Comparison of ENCODE assay signal across 8 cellular contexts in the genomic region with DNA sequence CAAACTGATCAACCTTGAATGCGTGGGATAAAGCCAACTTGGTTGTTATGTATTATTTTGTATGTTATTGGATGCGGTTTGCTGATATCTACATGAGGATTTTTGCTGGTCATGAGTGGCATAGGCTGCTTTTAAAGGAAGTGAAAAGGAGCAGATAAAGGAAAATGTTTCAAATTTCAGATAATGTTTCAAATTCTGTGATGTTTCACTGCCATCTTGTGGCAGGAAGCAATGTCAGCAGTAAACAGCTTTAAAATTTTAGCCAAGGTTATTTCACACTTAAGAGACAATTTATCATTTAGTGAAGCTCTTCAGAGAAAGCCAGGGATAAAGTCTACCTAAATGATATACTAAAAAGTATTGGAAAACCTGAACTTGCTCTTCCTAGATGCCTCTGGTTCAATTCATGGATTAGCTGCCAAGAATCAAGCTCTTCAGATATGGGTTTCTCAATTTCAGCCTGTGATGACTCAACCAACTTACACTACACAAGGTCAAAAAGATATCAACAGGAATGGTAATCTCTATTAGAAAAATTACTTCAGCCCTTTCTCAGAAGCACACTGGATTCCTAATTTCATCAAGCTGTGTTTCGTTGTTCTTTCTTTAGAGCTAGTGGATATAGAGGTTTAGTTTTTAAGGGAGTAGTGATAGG.
DNase-seq lines count a peak whose midpoint lies in the region; ATAC-seq, FAIRE-seq and TF ChIP-seq lines count a peak whose summit lies in the region.

No MANE protein-coding gene starts in this region.

- POLR2A ChIA-PET in K562 (lab: Yijun Ruan, JAX), result interaction anchor here (1.3 kb wide), 1 partner anchor 628 kb away, joined by 3 read pairs; no protein-coding TSS in a partner anchor

- H3K9me3 Mint-ChIP-seq in stimulated activated naive CD8-positive, alpha-beta T cell treated with anti-CD3 and anti-CD28 coated beads, Interleukin-15, amount 100 ng/mL, for 72 hours, result no peaks in the 10 kb centered on the region

- H3K79me2 ChIP-seq in DND-41 (ENCODE audit: insufficient read depth, low read length), result no peaks in the 10 kb centered on the region
- no peaks in the 10 kb centered on the region for H3K79me2 ChIP-seq in K562 (ENCODE audit: control insufficient read depth, insufficient read depth, low read length)

- ATAC-seq in DND-41 (ENCODE audit: insufficient read depth, low read depth) (no peak), K562 (peak; percentile 38; the same call in 2 of the 3 replicates), HG02840 (IDR thresholded peaks at IDR 0.05; ENCODE audit: low FRiP score, unreplicated experiment) (no peak)
- no peak for ATAC-seq in stimulated activated naive CD8-positive, alpha-beta T cell treated with anti-CD3 and anti-CD28 coated beads, Interleukin-15, amount 100 ng/mL, for 72 hours

- no peak overlapping the region for H3K4me3 ChIP-seq in DND-41 (ENCODE audit: low read depth in 1 of 2, low read length in 2 of 2)
- no peak overlapping the region for H3K4me3 ChIP-seq in K562

- H3K4me3 Mint-ChIP-seq in stimulated activated naive CD8-positive, alpha-beta T cell treated with anti-CD3 and anti-CD28 coated beads, Interleukin-15, amount 100 ng/mL, for 72 hours, result no peak overlapping the region

- H3K27me3 ChIP-seq in DND-41 (ENCODE audit: insufficient read depth, low read length, poor library complexity) (no peaks in the 10 kb centered on the region), K562 (ENCODE audit: control insufficient read depth in 2 of 2, insufficient read depth in 2 of 2, low read length in 2 of 2) (no peaks in the 10 kb centered on the region)

- intact Hi-C loops in K562 (cut with micrococcal nuclease), result no loop called here

- peak; percentile 75 for TF ChIP-seq CTCF in DND-41 (IDR thresholded peaks at IDR 0.05; ENCODE audit: borderline replicate concordance, extremely low read depth, low read length, poor library complexity, severe bottlenecking)
- peak in 2 of 3 experiments; percentile 60 to 72; a peak in 5 of 6 replicates for TF ChIP-seq CTCF in K562 (IDR thresholded peaks at IDR 0.05 in 2 of 3, conservative IDR thresholded peaks at IDR 0.05 in 1 of 3; ENCODE audit: insufficient read depth in 2 of 3, low read depth in 1 of 3, low read length in 3 of 3)

- no peak overlapping the region for H3K27ac ChIP-seq in DND-41 (ENCODE audit: low read length)
- H3K27ac ChIP-seq in K562 (ENCODE audit: extremely low read depth, low read depth, low read length), result peak overlapping the region; percentile 44; the same call in 1 of the 3 replicates

- no peaks in the 10 kb centered on the region for H3K4me1 Mint-ChIP-seq in stimulated activated naive CD8-positive, alpha-beta T cell treated with anti-CD3 and anti-CD28 coated beads, Interleukin-15, amount 100 ng/mL, for 72 hours

- no peak overlapping the region for H2AFZ ChIP-seq in DND-41 (ENCODE audit: low read depth, low read length)
- no peak overlapping the region for H2AFZ ChIP-seq in K562 (ENCODE audit: low read depth, low read length)

- BruUV-seq in K562 (replicated peaks; lab: Mats Ljungman, UMichigan), result no TSS peak

- in situ Hi-C loops in K562 (cut with MboI), result loop anchor here (10.0 kb wide), 1 partner anchor 625 kb away; no protein-coding TSS in a partner anchor

- H3K27me3 Mint-ChIP-seq in stimulated activated naive CD8-positive, alpha-beta T cell treated with anti-CD3 and anti-CD28 coated beads, Interleukin-15, amount 100 ng/mL, for 72 hours, result no peaks in the 10 kb centered on the region

- TF ChIP-seq POLR2A in K562 (conservative IDR thresholded peaks at IDR 0.05), result no peak

- WGBS in K562 (ENCODE audit: insufficient coverage, low coverage, missing lambda C conversion rate), result 56% methylated on average over 3 of the region's 3 CpGs

- H3K4me1 ChIP-seq in DND-41 (ENCODE audit: insufficient read depth, low read length) (no peaks in the 10 kb centered on the region), K562 (replicated peaks in 1 of 2; ENCODE audit: control insufficient read depth in 2 of 2, insufficient read depth in 2 of 2, low read length in 2 of 2) (peaks cover 0 to 8% of the 10 kb centered on the region in 2 experiments; a peak in 1 of 5 replicates)

- TF ChIP-seq EP300 in K562 (IDR thresholded peaks at IDR 0.05; ENCODE audit: low read length), result no peak

- FAIRE-seq in K562 (lab: Jason Lieb, UNC), result no peak

- TF ChIP-seq RAD21 in K562 (CRISPR knock-in tag; conservative IDR thresholded peaks at IDR 0.05 in 1 of 2, IDR thresholded peaks at IDR 0.05 in 1 of 2), result peak; percentile 59 to 63

- H3K36me3 ChIP-seq in DND-41 (ENCODE audit: insufficient read depth, low read length), result peaks cover 83% of the 10 kb centered on the region
- peaks cover 98% of the 10 kb centered on the region for H3K36me3 ChIP-seq in K562 (ENCODE audit: control insufficient read depth, insufficient read depth, low read length)

- H3K9me3 ChIP-seq in DND-41 (ENCODE audit: insufficient read depth, low read length, severe bottlenecking), result no peaks in the 10 kb centered on the region
- no peaks in the 10 kb centered on the region for H3K9me3 ChIP-seq in K562 (replicated peaks; ENCODE audit: control insufficient read depth, insufficient read depth, low read depth, low read length)

- H3K9ac ChIP-seq in DND-41 (ENCODE audit: low read depth, low read length), result no peak overlapping the region
- no peak overlapping the region for H3K9ac ChIP-seq in K562 (ENCODE audit: insufficient read depth in 1 of 2, low read depth in 2 of 2, low read length in 2 of 2)

- no peaks in the 10 kb centered on the region for H3K9me1 ChIP-seq in K562 (ENCODE audit: control insufficient read depth, insufficient read depth, low read length)

- CTCF ChIA-PET in K562 (lab: Yijun Ruan, JAX; ENCODE audit: low intra/inter-chr PET ratio), result interaction anchor here (1.0 to 2.0 kb wide), 3 partner anchors 610 to 636 kb away, joined by 3 to 7 read pairs (median 4); no protein-coding TSS in a partner anchor

- H4K20me1 ChIP-seq in DND-41 (ENCODE audit: insufficient read depth, low read length) (no peaks in the 10 kb centered on the region), K562 (replicated peaks; ENCODE audit: control insufficient read depth, insufficient read depth, low read length) (0 out of 2 replicates have a peak, but pooled peaks cover 3% of the 10 kb centered on the region)

- H3K4me2 ChIP-seq in DND-41 (ENCODE audit: insufficient read depth, low read length) (no peak overlapping the region), K562 (ENCODE audit: insufficient read depth, low read length) (no peak overlapping the region)

- DNase-seq in DND-41 (no peak), LHCN-M2 (ENCODE audit: low read depth) (peak; percentile 17), K562 (ENCODE audit: extremely low read depth in 1 of 4, low spot score in 3 of 4) (peak in 2 of 4 experiments; percentile 20 to 30), left kidney (ENCODE audit: low read depth, low spot score) (peak; percentile 50), SKM-1 (lab: John Stamatoyannopoulos, UW; ENCODE audit: unreplicated experiment) (no peak), NCI-H524 treated with DMSO at 0.1 percent for 48 hours (lab: John Stamatoyannopoulos, UW) (no peak)
- DNase-seq in stimulated activated naive CD8-positive, alpha-beta T cell treated with anti-CD3 and anti-CD28 coated beads, Interleukin-15, amount 100 ng/mL, for 72 hours, result no peak

- no peak overlapping the region for H3K27ac Mint-ChIP-seq in stimulated activated naive CD8-positive, alpha-beta T cell treated with anti-CD3 and anti-CD28 coated beads, Interleukin-15, amount 100 ng/mL, for 72 hours

TF ChIP-seq in K562, 482 proteins besides CTCF, POLR2A, EP300 and RAD21 (continues in another document):
- TF ChIP-seq ETV1 (tag; conservative IDR thresholded peaks at IDR 0.05; ENCODE audit: low read depth), result 0 out of 2 replicates have a peak, but pooled peaks have one; percentile 8
- TF ChIP-seq ZBTB17 (CRISPR knock-in tag; IDR thresholded peaks at IDR 0.05), result no peak
- TF ChIP-seq PRPF4 (IDR thresholded peaks at IDR 0.05; ENCODE audit: insufficient read depth, low read depth, low read length, poor library complexity, severe bottlenecking), result no peak
- TF ChIP-seq CEBPG (CRISPR knock-in tag; IDR thresholded peaks at IDR 0.05), result no peak
- peak; percentile 70 to 76 for TF ChIP-seq CEBPG (tag; conservative IDR thresholded peaks at IDR 0.05 in 1 of 2, IDR thresholded peaks at IDR 0.05 in 1 of 2)
- no peak for TF ChIP-seq GATA2 (CRISPR knock-in tag; IDR thresholded peaks at IDR 0.05)
- TF ChIP-seq, protein P1, sequence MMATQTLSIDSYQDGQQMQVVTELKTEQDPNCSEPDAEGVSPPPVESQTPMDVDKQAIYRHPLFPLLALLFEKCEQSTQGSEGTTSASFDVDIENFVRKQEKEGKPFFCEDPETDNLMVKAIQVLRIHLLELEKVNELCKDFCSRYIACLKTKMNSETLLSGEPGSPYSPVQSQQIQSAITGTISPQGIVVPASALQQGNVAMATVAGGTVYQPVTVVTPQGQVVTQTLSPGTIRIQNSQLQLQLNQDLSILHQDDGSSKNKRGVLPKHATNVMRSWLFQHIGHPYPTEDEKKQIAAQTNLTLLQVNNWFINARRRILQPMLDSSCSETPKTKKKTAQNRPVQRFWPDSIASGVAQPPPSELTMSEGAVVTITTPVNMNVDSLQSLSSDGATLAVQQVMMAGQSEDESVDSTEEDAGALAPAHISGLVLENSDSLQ (IDR thresholded peaks at IDR 0.05), result peak; percentile 23; the same call in 1 of the 2 replicates
- TF ChIP-seq SREBF2 (CRISPR knock-in tag; IDR thresholded peaks at IDR 0.05), result no peak
- 0 out of 2 replicates have a peak, but pooled peaks have one; percentile 35 for TF ChIP-seq DPF2 (IDR thresholded peaks at IDR 0.05)
- peak; percentile 82 for TF ChIP-seq ZZZ3 (IDR thresholded peaks at IDR 0.05)
- no peak for TF ChIP-seq ZNF311 (CRISPR knock-in tag; IDR thresholded peaks at IDR 0.05)
- TF ChIP-seq, protein P2, sequence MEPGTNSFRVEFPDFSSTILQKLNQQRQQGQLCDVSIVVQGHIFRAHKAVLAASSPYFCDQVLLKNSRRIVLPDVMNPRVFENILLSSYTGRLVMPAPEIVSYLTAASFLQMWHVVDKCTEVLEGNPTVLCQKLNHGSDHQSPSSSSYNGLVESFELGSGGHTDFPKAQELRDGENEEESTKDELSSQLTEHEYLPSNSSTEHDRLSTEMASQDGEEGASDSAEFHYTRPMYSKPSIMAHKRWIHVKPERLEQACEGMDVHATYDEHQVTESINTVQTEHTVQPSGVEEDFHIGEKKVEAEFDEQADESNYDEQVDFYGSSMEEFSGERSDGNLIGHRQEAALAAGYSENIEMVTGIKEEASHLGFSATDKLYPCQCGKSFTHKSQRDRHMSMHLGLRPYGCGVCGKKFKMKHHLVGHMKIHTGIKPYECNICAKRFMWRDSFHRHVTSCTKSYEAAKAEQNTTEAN (CRISPR knock-in tag; IDR thresholded peaks at IDR 0.05), result no peak
- TF ChIP-seq, protein P3, sequence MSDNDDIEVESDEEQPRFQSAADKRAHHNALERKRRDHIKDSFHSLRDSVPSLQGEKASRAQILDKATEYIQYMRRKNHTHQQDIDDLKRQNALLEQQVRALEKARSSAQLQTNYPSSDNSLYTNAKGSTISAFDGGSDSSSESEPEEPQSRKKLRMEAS (CRISPR knock-in tag; IDR thresholded peaks at IDR 0.05), result no peak
- TF ChIP-seq SMAD2 (IDR thresholded peaks at IDR 0.05; ENCODE audit: low read depth, low read length), result no peak
- TF ChIP-seq LEF1 (IDR thresholded peaks at IDR 0.05), result 0 out of 2 replicates have a peak, but pooled peaks have one; percentile 23

Comparison
In these comparisons a context has a peak if more than half of its experiments do, and no peak if none do; other contexts are left out.
1. DNase-seq: peak in LHCN-M2 (single experiment) and left kidney (single experiment); none in DND-41 (single experiment), SKM-1 (single experiment), NCI-H524 treated with DMSO at 0.1 percent for 48 hours (single experiment) and stimulated activated naive CD8-positive, alpha-beta T cell treated with anti-CD3 and anti-CD28 coated beads, Interleukin-15, amount 100 ng/mL, for 72 hours (0 of 2).